In the genomic region with DNA sequence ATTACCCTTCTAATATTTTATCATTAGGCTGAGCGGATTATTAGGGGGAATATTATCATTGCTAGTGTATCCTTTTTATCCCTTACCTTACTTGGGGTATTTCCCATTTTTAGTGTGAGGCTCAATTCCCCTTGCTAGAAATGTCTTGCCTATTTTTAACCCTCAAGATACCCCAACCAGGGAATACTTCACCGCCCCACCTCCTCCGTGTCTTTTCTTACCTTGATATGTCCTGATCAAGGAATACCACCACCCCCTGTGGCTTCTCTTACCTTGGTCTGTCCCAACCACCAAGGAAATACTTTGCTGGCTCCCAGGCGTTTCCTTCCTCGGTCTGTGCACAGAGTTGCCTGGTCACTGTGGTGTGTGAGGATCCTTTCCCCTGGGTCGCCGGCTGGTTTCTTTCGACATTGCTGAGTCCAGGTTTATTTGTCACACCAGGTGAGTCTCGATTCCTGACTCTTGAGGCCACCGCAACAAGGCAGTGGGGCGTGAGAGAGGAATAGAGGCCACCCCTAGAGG, we compare ENCODE assay signal across 1 cellular context.
TF ChIP-seq lines count a peak whose summit lies in the region.

No MANE protein-coding gene starts in this region.

TF ChIP-seq in K562, 482 proteins besides CTCF, POLR2A, EP300 and RAD21 (continued from another document):
- TF ChIP-seq, protein P1, sequence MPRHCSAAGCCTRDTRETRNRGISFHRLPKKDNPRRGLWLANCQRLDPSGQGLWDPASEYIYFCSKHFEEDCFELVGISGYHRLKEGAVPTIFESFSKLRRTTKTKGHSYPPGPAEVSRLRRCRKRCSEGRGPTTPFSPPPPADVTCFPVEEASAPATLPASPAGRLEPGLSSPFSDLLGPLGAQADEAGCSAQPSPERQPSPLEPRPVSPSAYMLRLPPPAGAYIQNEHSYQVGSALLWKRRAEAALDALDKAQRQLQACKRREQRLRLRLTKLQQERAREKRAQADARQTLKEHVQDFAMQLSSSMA (CRISPR knock-in tag; IDR thresholded peaks at IDR 0.05), result no peak
- TF ChIP-seq SMARCE1 (IDR thresholded peaks at IDR 0.05), result no peak
- TF ChIP-seq RUNX1 (IDR thresholded peaks at IDR 0.05; ENCODE audit: low read depth), result no peak
- TF ChIP-seq, protein P2, sequence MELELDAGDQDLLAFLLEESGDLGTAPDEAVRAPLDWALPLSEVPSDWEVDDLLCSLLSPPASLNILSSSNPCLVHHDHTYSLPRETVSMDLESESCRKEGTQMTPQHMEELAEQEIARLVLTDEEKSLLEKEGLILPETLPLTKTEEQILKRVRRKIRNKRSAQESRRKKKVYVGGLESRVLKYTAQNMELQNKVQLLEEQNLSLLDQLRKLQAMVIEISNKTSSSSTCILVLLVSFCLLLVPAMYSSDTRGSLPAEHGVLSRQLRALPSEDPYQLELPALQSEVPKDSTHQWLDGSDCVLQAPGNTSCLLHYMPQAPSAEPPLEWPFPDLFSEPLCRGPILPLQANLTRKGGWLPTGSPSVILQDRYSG (tag; conservative IDR thresholded peaks at IDR 0.05; ENCODE audit: low read depth), result 0 out of 2 replicates have a peak, but pooled peaks have one; percentile 45
- no peak for TF ChIP-seq SUPT5H (IDR thresholded peaks at IDR 0.05)
- no peak for TF ChIP-seq PCBP2 (IDR thresholded peaks at IDR 0.05; ENCODE audit: low read depth, low read length, poor library complexity, severe bottlenecking)
- TF ChIP-seq DMBX1 (CRISPR knock-in tag; IDR thresholded peaks at IDR 0.05; ENCODE audit: borderline replicate concordance), result peak; percentile 46; the same call in 1 of the 2 replicates
- TF ChIP-seq SPI1 (IDR thresholded peaks at IDR 0.05; ENCODE audit: borderline replicate concordance, low read depth, low read length), result no peak
- TF ChIP-seq, protein P3, sequence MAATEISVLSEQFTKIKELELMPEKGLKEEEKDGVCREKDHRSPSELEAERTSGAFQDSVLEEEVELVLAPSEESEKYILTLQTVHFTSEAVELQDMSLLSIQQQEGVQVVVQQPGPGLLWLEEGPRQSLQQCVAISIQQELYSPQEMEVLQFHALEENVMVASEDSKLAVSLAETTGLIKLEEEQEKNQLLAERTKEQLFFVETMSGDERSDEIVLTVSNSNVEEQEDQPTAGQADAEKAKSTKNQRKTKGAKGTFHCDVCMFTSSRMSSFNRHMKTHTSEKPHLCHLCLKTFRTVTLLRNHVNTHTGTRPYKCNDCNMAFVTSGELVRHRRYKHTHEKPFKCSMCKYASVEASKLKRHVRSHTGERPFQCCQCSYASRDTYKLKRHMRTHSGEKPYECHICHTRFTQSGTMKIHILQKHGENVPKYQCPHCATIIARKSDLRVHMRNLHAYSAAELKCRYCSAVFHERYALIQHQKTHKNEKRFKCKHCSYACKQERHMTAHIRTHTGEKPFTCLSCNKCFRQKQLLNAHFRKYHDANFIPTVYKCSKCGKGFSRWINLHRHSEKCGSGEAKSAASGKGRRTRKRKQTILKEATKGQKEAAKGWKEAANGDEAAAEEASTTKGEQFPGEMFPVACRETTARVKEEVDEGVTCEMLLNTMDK (IDR thresholded peaks at IDR 0.05; ENCODE audit: borderline replicate concordance, insufficient read depth, low read depth, low read length, poor library complexity, severe bottlenecking), result no peak
- TF ChIP-seq, protein P4, sequence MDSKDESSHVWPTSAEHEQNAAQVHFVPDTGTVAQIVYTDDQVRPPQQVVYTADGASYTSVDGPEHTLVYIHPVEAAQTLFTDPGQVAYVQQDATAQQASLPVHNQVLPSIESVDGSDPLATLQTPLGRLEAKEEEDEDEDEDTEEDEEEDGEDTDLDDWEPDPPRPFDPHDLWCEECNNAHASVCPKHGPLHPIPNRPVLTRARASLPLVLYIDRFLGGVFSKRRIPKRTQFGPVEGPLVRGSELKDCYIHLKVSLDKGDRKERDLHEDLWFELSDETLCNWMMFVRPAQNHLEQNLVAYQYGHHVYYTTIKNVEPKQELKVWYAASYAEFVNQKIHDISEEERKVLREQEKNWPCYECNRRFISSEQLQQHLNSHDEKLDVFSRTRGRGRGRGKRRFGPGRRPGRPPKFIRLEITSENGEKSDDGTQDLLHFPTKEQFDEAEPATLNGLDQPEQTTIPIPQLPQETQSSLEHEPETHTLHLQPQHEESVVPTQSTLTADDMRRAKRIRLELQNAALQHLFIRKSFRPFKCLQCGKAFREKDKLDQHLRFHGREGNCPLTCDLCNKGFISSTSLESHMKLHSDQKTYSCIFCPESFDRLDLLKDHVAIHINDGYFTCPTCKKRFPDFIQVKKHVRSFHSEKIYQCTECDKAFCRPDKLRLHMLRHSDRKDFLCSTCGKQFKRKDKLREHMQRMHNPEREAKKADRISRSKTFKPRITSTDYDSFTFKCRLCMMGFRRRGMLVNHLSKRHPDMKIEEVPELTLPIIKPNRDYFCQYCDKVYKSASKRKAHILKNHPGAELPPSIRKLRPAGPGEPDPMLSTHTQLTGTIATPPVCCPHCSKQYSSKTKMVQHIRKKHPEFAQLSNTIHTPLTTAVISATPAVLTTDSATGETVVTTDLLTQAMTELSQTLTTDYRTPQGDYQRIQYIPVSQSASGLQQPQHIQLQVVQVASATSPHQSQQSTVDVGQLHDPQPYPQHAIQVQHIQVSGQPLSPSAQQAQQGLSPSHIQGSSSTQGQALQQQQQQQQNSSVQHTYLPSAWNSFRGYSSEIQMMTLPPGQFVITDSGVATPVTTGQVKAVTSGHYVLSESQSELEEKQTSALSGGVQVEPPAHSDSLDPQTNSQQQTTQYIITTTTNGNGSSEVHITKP (IDR thresholded peaks at IDR 0.05; ENCODE audit: partially characterized antibody), result peak; percentile 74
- peak; percentile 55; the same call in 1 of the 2 replicates for TF ChIP-seq GTF2A2 (tag; IDR thresholded peaks at IDR 0.05)
- TF ChIP-seq HDAC8 (tag; IDR thresholded peaks at IDR 0.05), result peak; percentile 55; the same call in 1 of the 2 replicates
